Comparison of ENCODE assay signal across 1 cellular context in the genomic region with DNA sequence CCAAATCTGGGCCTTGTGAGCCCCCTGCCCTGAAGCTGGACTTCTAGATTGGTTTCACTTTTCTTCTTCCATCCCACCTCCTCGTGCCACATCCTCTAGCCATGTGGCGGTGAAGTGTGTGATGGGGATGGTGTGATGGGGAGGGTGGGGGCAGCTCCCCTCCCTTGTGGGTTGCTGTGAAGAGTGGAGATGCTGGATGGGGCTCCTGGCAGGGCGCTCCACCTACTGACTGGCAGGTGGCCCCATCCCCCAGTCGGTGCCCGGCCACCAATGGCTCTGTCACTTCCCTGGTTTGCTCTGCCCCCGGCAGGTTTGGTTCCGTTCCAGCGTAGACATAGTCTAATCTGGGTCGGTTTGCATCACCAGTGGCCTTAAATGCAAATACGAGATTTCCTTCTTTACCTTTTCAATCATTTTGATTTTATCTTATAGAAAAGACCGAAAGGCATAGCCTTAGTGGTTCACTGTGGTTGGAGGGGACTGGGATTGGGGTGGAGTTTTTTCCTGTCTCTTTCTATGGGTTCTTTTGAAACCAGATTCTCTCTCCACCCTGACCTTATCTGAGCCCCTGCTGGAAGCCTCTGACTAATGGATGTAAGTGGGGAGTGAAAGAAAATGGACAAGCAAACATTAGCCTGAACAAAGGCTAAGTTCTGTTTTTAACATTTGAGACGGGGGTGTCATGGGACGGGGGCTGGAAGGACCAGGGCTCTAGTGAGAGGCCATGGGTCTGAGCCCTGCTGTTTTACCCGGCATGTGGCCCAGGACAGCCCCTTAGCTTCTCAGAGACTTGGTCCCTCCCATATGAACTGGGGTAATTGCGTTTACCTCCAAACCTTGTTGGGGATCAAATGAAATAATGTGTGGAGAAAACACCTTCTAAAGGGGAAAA.
TF ChIP-seq lines count a peak whose summit lies in the region.

No MANE protein-coding gene starts in this region.

TF ChIP-seq in K562, 482 proteins besides CTCF, POLR2A, EP300 and RAD21 (continued from another document):
- TF ChIP-seq, protein P1, sequence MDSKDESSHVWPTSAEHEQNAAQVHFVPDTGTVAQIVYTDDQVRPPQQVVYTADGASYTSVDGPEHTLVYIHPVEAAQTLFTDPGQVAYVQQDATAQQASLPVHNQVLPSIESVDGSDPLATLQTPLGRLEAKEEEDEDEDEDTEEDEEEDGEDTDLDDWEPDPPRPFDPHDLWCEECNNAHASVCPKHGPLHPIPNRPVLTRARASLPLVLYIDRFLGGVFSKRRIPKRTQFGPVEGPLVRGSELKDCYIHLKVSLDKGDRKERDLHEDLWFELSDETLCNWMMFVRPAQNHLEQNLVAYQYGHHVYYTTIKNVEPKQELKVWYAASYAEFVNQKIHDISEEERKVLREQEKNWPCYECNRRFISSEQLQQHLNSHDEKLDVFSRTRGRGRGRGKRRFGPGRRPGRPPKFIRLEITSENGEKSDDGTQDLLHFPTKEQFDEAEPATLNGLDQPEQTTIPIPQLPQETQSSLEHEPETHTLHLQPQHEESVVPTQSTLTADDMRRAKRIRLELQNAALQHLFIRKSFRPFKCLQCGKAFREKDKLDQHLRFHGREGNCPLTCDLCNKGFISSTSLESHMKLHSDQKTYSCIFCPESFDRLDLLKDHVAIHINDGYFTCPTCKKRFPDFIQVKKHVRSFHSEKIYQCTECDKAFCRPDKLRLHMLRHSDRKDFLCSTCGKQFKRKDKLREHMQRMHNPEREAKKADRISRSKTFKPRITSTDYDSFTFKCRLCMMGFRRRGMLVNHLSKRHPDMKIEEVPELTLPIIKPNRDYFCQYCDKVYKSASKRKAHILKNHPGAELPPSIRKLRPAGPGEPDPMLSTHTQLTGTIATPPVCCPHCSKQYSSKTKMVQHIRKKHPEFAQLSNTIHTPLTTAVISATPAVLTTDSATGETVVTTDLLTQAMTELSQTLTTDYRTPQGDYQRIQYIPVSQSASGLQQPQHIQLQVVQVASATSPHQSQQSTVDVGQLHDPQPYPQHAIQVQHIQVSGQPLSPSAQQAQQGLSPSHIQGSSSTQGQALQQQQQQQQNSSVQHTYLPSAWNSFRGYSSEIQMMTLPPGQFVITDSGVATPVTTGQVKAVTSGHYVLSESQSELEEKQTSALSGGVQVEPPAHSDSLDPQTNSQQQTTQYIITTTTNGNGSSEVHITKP (IDR thresholded peaks at IDR 0.05; ENCODE audit: partially characterized antibody), result peak; percentile 94
- no peak for TF ChIP-seq KLF13 (tag; IDR thresholded peaks at IDR 0.05; ENCODE audit: borderline replicate concordance, low read depth)
